In genomic region chr2:201433389-201433995, GRCh38 we compare ENCODE assay signal across 12 cellular contexts. TPM values are rescaled to one million over a fixed set of nuclear protein-coding genes. Genes with fewer than 3 reads are reported as not detected.
DNase-seq lines count a peak whose midpoint lies in the region; ATAC-seq and TF ChIP-seq lines count a peak whose summit lies in the region.
"Had no signal": no experiment of that assay in that cellular context is flagged by ENCODE, and none has a peak within 500 bp of the region (broad histone marks: within the 10 kb centered on the region; RNA-seq: fewer than 3 reads in every experiment).

No MANE protein-coding gene starts in this region.

- H3K27me3 ChIP-seq in ascending aorta (no peaks in the 10 kb centered on the region), tibial artery (no peaks in the 10 kb centered on the region)

- peaks cover 17 to 39% of the 10 kb centered on the region in 2 donors for H3K4me1 ChIP-seq in ascending aorta
- H3K4me1 ChIP-seq in tibial artery = peaks cover 0 to 33% (median 24%) of the 10 kb centered on the region in 4 donors

- H3K4me3 ChIP-seq in ascending aorta = peak overlapping the region in 1 of 2 donors; percentile 41
- H3K4me3 ChIP-seq in tibial artery = no peak overlapping the region
- H3K4me3 ChIP-seq: PC-9 had no signal

- H3K4me1 Mint-ChIP-seq in activated T-cell treated with anti-CD3 and anti-CD28 coated beads, Interleukin-2, amount 50 U/mL, for 72 hours (ENCODE audit: low read depth) = peaks cover 45% of the 10 kb centered on the region

- ATAC-seq in activated T-cell treated with anti-CD3 and anti-CD28 coated beads, Interleukin-2, amount 50 U/mL, for 72 hours (replicated peaks in 1 of 2) = no peak
- ATAC-seq in left colon = peak; percentile 76
- ATAC-seq in GM19463 (IDR thresholded peaks at IDR 0.05; ENCODE audit: unreplicated experiment) = no peak
- ATAC-seq in HG02588 (IDR thresholded peaks at IDR 0.05; ENCODE audit: unreplicated experiment) = no peak
- ATAC-seq: esophagus mucosa had no signal

- peak overlapping the region; percentile 75 to 82 for H3K27ac ChIP-seq in ascending aorta
- H3K27ac ChIP-seq in tibial artery = peak overlapping the region; percentile 43 to 52
- H3K27ac ChIP-seq: PC-9, WERI-Rb-1 had no signal

- peaks cover 4 to 7% of the 10 kb centered on the region in 2 donors for H3K9me3 Mint-ChIP-seq in activated T-cell treated with anti-CD3 and anti-CD28 coated beads, Interleukin-2, amount 50 U/mL, for 72 hours

- H3K36me3 ChIP-seq in ascending aorta (no peaks in the 10 kb centered on the region), tibial artery (no peaks in the 10 kb centered on the region)

- DNase-seq in activated T-cell treated with anti-CD3 and anti-CD28 coated beads, Interleukin-2, amount 50 U/mL, for 72 hours = no peak
- no peak for DNase-seq in activated T-cell treated with anti-CD3 and anti-CD28 coated beads, Interleukin-2, amount 50 U/mL, for 1 hour
- DNase-seq in ascending aorta (ENCODE audit: low spot score in 2 of 2) = no peak
- no peak for DNase-seq in left colon
- no peak for DNase-seq in tibial artery
- DNase-seq in SKM-1 (lab: John Stamatoyannopoulos, UW; ENCODE audit: unreplicated experiment) = no peak
- DNase-seq: NCI-H1694, PC-9, WERI-Rb-1 had no signal

- H3K36me3 Mint-ChIP-seq in activated T-cell treated with anti-CD3 and anti-CD28 coated beads, Interleukin-2, amount 50 U/mL, for 72 hours (ENCODE audit: insufficient read depth in 2 of 2) = peaks cover 12 to 23% of the 10 kb centered on the region in 2 donors

- intact Hi-C loops in ascending aorta (cut with DNase I) (no loop called here), left colon (cut with DNase I, micrococcal nuclease) (no loop called here), tibial artery (cut with DNase I; ENCODE audit: low total_unique reads) (no loop called here)

- peak overlapping the region in 1 of 2 donors; percentile 39 for H3K4me3 Mint-ChIP-seq in activated T-cell treated with anti-CD3 and anti-CD28 coated beads, Interleukin-2, amount 50 U/mL, for 72 hours

- TF ChIP-seq CTCF in ascending aorta (IDR thresholded peaks at IDR 0.05) (no peak), tibial artery (IDR thresholded peaks at IDR 0.05) (no peak)

- peaks cover 0 to under 1% of the 10 kb centered on the region in 2 donors for H3K9me3 ChIP-seq in ascending aorta
- no peaks in the 10 kb centered on the region for H3K9me3 ChIP-seq in tibial artery

- peak overlapping the region; percentile 70 for H3K27ac Mint-ChIP-seq in activated T-cell treated with anti-CD3 and anti-CD28 coated beads, Interleukin-2, amount 50 U/mL, for 72 hours

- no peaks in the 10 kb centered on the region for H3K27me3 Mint-ChIP-seq in activated T-cell treated with anti-CD3 and anti-CD28 coated beads, Interleukin-2, amount 50 U/mL, for 72 hours (ENCODE audit: low read depth)

RNA-seq across cellular contexts. Expression of gene TRAK2, which starts 17.8 kb away (rescaled TPM):
- total RNA-seq in activated T-cell treated with anti-CD3 and anti-CD28 coated beads, Interleukin-2, amount 50 U/mL, for 72 hours = 10 to 100 TPM; 20.8 to 22.1 TPM
- total RNA-seq in ascending aorta = 40.3 TPM
- 10 to 100 TPM; 55.7 to 73.7 TPM for total RNA-seq in left colon

RNA-seq across cellular contexts. Expression of gene STRADB, which starts 18.0 kb away (rescaled TPM):
- 10 to 100 TPM; 26.7 to 30.4 TPM for total RNA-seq in activated T-cell treated with anti-CD3 and anti-CD28 coated beads, Interleukin-2, amount 50 U/mL, for 72 hours
- 22.8 TPM for total RNA-seq in ascending aorta
- 10 to 100 TPM; 47.5 to 75.9 TPM for total RNA-seq in left colon
